ENCODE assay signal across 1 cellular context in genomic region chr3:197856199-197856816, GRCh38.
TF ChIP-seq lines count a peak whose summit lies in the region.

No MANE protein-coding gene starts in this region.

TF ChIP-seq in WTC11, 78 proteins besides CTCF, POLR2A, EP300 and RAD21 (continued from another document):
- TF ChIP-seq FOXP4 (CRISPR knock-in tag; IDR thresholded peaks at IDR 0.05): no peak
